1 cellular context compared by ENCODE assay signal in the genomic region with DNA sequence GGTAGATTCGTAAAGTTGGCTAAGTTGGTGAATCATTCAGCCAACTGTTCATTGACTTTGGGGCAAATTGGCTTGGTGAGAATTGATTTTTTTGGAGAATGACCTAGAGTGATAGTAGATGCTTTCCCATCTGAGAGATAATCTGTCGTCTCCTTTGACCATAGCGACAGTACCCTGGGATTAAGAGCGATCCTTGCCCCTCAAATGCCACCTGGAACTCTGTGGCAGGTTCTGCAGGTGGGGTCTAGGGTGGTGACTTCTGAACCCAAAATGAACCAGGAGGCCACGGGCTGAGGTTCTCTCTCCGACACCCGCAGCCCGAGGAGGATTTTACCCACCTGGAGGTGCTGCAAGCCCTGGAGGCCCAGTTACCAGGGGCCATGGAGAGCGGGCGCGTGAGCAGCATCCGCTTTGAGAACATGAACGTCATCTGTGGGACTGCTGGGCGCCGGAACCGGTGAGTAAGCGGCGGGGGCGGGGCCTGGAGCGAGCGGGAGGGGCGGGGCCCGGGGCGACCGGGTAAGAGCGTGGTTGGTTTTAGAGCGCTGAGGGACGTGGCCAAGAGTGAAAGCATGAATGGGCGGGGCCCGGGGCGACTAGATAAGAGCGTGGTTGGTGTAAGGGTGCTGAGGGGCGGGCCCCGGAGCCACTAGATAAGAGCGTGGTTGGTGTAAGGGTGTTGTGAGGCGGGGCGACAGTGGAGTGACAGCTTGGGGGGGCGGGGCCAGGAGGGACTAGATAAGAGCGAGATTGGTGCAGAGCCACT.
TF ChIP-seq lines count a peak whose summit lies in the region.

No MANE protein-coding gene starts in this region.

TF ChIP-seq in endothelial cell of umbilical vein, 7 proteins besides CTCF, POLR2A, EP300 and RAD21 (continued from another document):
- TF ChIP-seq EZH2 (IDR thresholded peaks at IDR 0.05; ENCODE audit: borderline replicate concordance, low read depth, low read length, severe bottlenecking) (no peak), POLR2AphosphoS5 (IDR thresholded peaks at IDR 0.05; ENCODE audit: insufficient read depth, low read depth, low read length) (no peak), MYC (IDR thresholded peaks at IDR 0.05; ENCODE audit: low read depth, low read length) (no peak), FOS (IDR thresholded peaks at IDR 0.05; ENCODE audit: borderline replicate concordance, insufficient read depth, low read length) (peak; percentile 25), GATA2 (IDR thresholded peaks at IDR 0.05; ENCODE audit: insufficient read depth, insufficient read length, low read depth, low read length) (no peak), JUN (IDR thresholded peaks at IDR 0.05; ENCODE audit: borderline replicate concordance, insufficient read depth, insufficient read length, low read depth) (no peak)
TF ChIP-seq in endothelial cell of umbilical vein: peak in this region for 1.
